16 cellular contexts compared by ENCODE assay signal in the genomic region with DNA sequence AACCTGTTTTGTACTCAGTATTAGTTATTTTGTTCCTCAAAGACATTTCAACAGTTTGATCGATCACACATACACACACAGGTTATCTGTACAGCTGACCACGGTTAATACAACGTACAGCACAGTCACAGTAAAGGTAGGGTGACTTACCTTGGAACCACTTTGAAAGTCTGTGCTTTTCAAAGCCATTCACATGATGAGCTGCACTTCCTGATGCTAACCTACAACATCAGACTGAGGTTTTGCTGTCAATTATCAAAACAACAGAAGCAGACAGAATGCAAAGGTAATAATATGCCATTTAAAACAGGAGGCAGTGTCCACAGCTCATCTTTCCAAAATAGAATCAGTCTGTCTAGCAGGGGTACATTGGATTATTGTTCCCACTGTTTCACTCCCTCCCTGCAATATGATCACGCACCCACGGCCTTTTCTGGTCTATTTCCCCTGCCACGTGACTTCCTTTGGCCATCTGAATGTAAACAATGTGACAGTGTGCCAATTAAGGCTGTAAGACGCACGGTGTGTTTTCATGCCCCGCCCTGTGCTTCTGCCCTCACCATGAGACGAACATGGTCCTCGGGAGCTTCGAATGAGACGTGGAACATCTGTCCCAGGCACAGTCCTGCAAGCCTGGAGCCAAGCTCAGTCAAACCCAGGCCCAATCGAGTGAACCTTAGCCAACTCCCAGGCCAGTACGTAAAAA.
DNase-seq lines count a peak whose midpoint lies in the region; ATAC-seq, FAIRE-seq and TF ChIP-seq lines count a peak whose summit lies in the region.
"Had no signal": no experiment of that assay in that cellular context is flagged by ENCODE, and none has a peak within 500 bp of the region (broad histone marks: within the 10 kb centered on the region; RNA-seq: fewer than 3 reads in every experiment).

No MANE protein-coding gene starts in this region.

- TF ChIP-seq CTCF in bronchial epithelial cell (IDR thresholded peaks at IDR 0.05; ENCODE audit: insufficient read depth, low read length, severe bottlenecking) (no peak), nephron (IDR thresholded peaks at IDR 0.05; ENCODE audit: unreplicated experiment in 3 of 3) (no peak)

- ATAC-seq in GM21528 (IDR thresholded peaks at IDR 0.05; ENCODE audit: low FRiP score, unreplicated experiment), result no peak
- ATAC-seq: left lobe of liver had no signal

- H3K27me3 ChIP-seq in bronchial epithelial cell (ENCODE audit: control insufficient read depth, insufficient read depth, low read length), result no peaks in the 10 kb centered on the region
- H3K27me3 ChIP-seq: testis had no signal

- peaks cover 4% of the 10 kb centered on the region for H3K27me3 Mint-ChIP-seq in nephron (ENCODE audit: low read depth)
- H3K27me3 Mint-ChIP-seq: activated CD4-positive, alpha-beta T cell treated with anti-CD3 and anti-CD28 coated beads, Interleukin-2, amount 10 ng/mL, durations not matched to agents 7 days and 5 days had no signal

- no peaks in the 10 kb centered on the region for H3K9me3 Mint-ChIP-seq in nephron
- H3K9me3 Mint-ChIP-seq: activated CD4-positive, alpha-beta T cell treated with anti-CD3 and anti-CD28 coated beads, Interleukin-2, amount 10 ng/mL, durations not matched to agents 7 days and 5 days had no signal

- H3K4me3 Mint-ChIP-seq in nephron, result peak overlapping the region in 1 of 3 experiments; percentile 7
- H3K4me3 Mint-ChIP-seq: activated CD4-positive, alpha-beta T cell treated with anti-CD3 and anti-CD28 coated beads, Interleukin-2, amount 10 ng/mL, durations not matched to agents 7 days and 5 days had no signal

- DNase-seq in NCI-H2171 treated with DMSO at 0.1 percent for 48 hours (lab: John Stamatoyannopoulos, UW) (peak; percentile 25), NCI-H2171 (lab: John Stamatoyannopoulos, UW) (no peak), NCI-H1417 treated with DMSO at 0.1 percent for 48 hours (lab: John Stamatoyannopoulos, UW) (peak; percentile 60), bronchial epithelial cell (ENCODE audit: low read depth) (no peak), EL (no peak)
- DNase-seq in activated CD4-positive, CD25-positive, alpha-beta regulatory T cell (lab: John Stamatoyannopoulos, UW), result no peak
- DNase-seq: activated CD4-positive, alpha-beta T cell treated with anti-CD3 and anti-CD28 coated beads, Interleukin-2, amount 10 ng/mL, durations not matched to agents 7 days and 5 days; aorta; GF-D8; hippocampal formation; NCI-H146; testis had no signal

- peak overlapping the region; percentile 19 to 42 (median 24) for H3K27ac Mint-ChIP-seq in nephron
- H3K27ac Mint-ChIP-seq: activated CD4-positive, alpha-beta T cell treated with anti-CD3 and anti-CD28 coated beads, Interleukin-2, amount 10 ng/mL, durations not matched to agents 7 days and 5 days had no signal

- peak; percentile 86 for FAIRE-seq in bronchial epithelial cell (lab: Jason Lieb, UNC)
- FAIRE-seq: A204.1 had no signal

- H3K4me3 ChIP-seq in bronchial epithelial cell (ENCODE audit: low read depth, low read length), result no peak overlapping the region
- H3K4me3 ChIP-seq: testis had no signal

- H3K36me3 Mint-ChIP-seq in nephron (ENCODE audit: low read depth), result no peaks in the 10 kb centered on the region

- peaks cover 56% of the 10 kb centered on the region for H3K4me1 Mint-ChIP-seq in nephron

- no peaks in the 10 kb centered on the region for H3K36me3 ChIP-seq in bronchial epithelial cell (ENCODE audit: control insufficient read depth, insufficient read depth, low read length)

Comparison
In these comparisons a context has a peak if more than half of its experiments do, and no peak if none do; other contexts are left out.
1. DNase-seq: peak in NCI-H2171 treated with DMSO at 0.1 percent for 48 hours (single experiment) and NCI-H1417 treated with DMSO at 0.1 percent for 48 hours (single experiment); none in NCI-H2171 (single experiment), bronchial epithelial cell (single experiment), activated CD4-positive, CD25-positive, alpha-beta regulatory T cell (0 of 4) and EL (single experiment).